ENCODE assay signal across 19 cellular contexts in the genomic region with DNA sequence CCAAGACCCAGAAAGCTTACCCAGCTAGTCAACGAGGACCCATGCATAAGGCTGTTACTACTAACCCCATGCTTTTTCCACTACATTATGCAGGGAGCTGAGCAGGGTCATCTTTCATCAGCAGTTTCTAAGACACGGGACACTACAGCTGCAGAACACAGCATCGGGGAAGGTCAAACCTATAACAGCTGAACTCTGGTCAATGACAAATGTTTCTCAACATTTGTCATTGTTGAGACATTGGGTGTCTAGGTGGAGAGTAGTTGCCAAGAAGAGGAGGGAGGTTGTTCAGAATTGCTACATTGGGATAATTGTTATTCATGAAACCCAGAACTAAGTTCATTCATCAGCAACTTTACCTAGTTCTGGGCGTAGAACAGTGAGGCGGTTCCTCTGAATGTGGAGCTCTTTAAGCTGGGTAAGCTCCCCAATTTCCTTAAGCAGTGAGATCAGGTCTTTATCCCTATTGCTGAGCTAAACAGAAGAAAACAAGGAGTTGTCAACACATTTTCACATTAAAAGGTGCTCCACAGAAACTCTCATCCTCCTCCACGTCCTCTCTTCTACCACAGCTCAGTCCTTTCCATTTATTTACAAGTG.
DNase-seq lines count a peak whose midpoint lies in the region; ATAC-seq, FAIRE-seq and TF ChIP-seq lines count a peak whose summit lies in the region.
"Had no signal": no experiment of that assay in that cellular context is flagged by ENCODE, and none has a peak within 500 bp of the region (broad histone marks: within the 10 kb centered on the region; RNA-seq: fewer than 3 reads in every experiment).

No MANE protein-coding gene starts in this region.

- H3K4me3 Mint-ChIP-seq in nephron: peak overlapping the region in 1 of 3 experiments; percentile 20
- H3K4me3 Mint-ChIP-seq: CD14-positive monocyte; CD4-positive, alpha-beta memory T cell; IgD-negative memory B cell had no signal

- ATAC-seq in esophagus mucosa (peak; percentile 67), HepG2 (peak; percentile 43; the same call in 1 of the 3 replicates), omental fat pad (ENCODE audit: low FRiP score) (no peak)

- no peaks in the 10 kb centered on the region for H3K9me3 ChIP-seq in HepG2 (ENCODE audit: low read length)
- H3K9me3 ChIP-seq: BLaER1 had no signal

- no peak overlapping the region for H3K4me2 ChIP-seq in HepG2 (ENCODE audit: low read depth, low read length)
- H3K4me2 ChIP-seq: BLaER1 had no signal

- no peaks in the 10 kb centered on the region for H3K4me1 ChIP-seq in HepG2 (ENCODE audit: insufficient read depth, low read length)
- H3K4me1 ChIP-seq: BLaER1 had no signal

- H3K9me3 Mint-ChIP-seq in nephron: no peaks in the 10 kb centered on the region
- H3K9me3 Mint-ChIP-seq: CD14-positive monocyte; CD4-positive, alpha-beta memory T cell; IgD-negative memory B cell had no signal

- no peaks in the 10 kb centered on the region for H3K79me2 ChIP-seq in HepG2 (ENCODE audit: insufficient read depth, low read length)

- POLR2A ChIA-PET in HepG2 (lab: Yijun Ruan, JAX): no interaction called here

- CTCF ChIA-PET in HepG2 (lab: Yijun Ruan, JAX; ENCODE audit: low intra/inter-chr PET ratio, low total read pairs): no interaction called here

- no peak overlapping the region for H3K4me3 ChIP-seq in HepG2 (replicated peaks in 1 of 3; ENCODE audit: insufficient read depth in 1 of 3, low read depth in 2 of 3, low read length in 3 of 3)
- H3K4me3 ChIP-seq: BLaER1 had no signal

- no peak for TF ChIP-seq EP300 in HepG2 (IDR thresholded peaks at IDR 0.05; ENCODE audit: low read depth in 2 of 2, low read length in 2 of 2)
- TF ChIP-seq EP300 in HepG2 (CRISPR knock-in tag; IDR thresholded peaks at IDR 0.05; ENCODE audit: borderline replicate concordance): no peak

- in situ Hi-C loops in HepG2 (cut with HindIII; ENCODE audit: extremely low pct_ligation_motif_present, low pct_unique_long_range_greater_than_20kb): no loop called here

- no peak overlapping the region for H3K27ac ChIP-seq in HepG2 (ENCODE audit: extremely low read length, insufficient read depth, low read length)
- H3K27ac ChIP-seq: BLaER1, HL-60 had no signal

- H3K27ac Mint-ChIP-seq in nephron: peak overlapping the region; percentile 25 to 47 (median 34)
- H3K27ac Mint-ChIP-seq: CD14-positive monocyte; CD4-positive, alpha-beta memory T cell; IgD-negative memory B cell had no signal

- BruUV-seq in HepG2 (replicated peaks; lab: Mats Ljungman, UMichigan): no TSS peak

- TF ChIP-seq RAD21 in HepG2 (CRISPR knock-in tag; IDR thresholded peaks at IDR 0.05): no peak

- DNase-seq in LHCN-M2 (ENCODE audit: low read depth) (peak; percentile 21), HepG2 (ENCODE audit: low spot score) (no peak), dedifferentiated amniotic fluid mesenchymal stem cell (ENCODE audit: extremely low spot score) (no peak), omental fat pad (ENCODE audit: low spot score) (no peak), HuH-7.5 (ENCODE audit: low spot score) (no peak), middle frontal gyrus (ENCODE audit: extremely low spot score, low spot score) (no peak)
- DNase-seq: 8988T; CD4-positive, alpha-beta memory T cell; DMS153; DMS79 treated with DMSO at 0.1 percent for 48 hours; GF-D8; HCEC 1CT had no signal

- peaks cover 11% of the 10 kb centered on the region for H3K27me3 Mint-ChIP-seq in nephron (ENCODE audit: low read depth)

- H3K36me3 Mint-ChIP-seq in nephron (ENCODE audit: low read depth): no peaks in the 10 kb centered on the region
- H3K36me3 Mint-ChIP-seq: CD14-positive monocyte; CD4-positive, alpha-beta memory T cell; IgD-negative memory B cell had no signal

- intact Hi-C loops in HepG2 (cut with micrococcal nuclease; ENCODE audit: unreplicated experiment): no loop called here

- WGBS in HepG2 (ENCODE audit: low lambda C conversion rate): 14% methylated on average over 4 of the region's 6 CpGs

- H4K20me1 ChIP-seq in HepG2 (ENCODE audit: insufficient read depth, low read length): no peaks in the 10 kb centered on the region
- H4K20me1 ChIP-seq: BLaER1 had no signal

- no peak overlapping the region for H3K9ac ChIP-seq in HepG2 (ENCODE audit: insufficient read depth, low read depth, low read length)
- H3K9ac ChIP-seq: BLaER1 had no signal

- FAIRE-seq in HepG2 (lab: Jason Lieb, UNC): no peak
- FAIRE-seq: H54 had no signal

- TF ChIP-seq POLR2A in HepG2 (IDR thresholded peaks at IDR 0.05; ENCODE audit: insufficient read depth in 1 of 2, low read depth in 2 of 2, low read length in 2 of 2): no peak

- H3K36me3 ChIP-seq in HepG2 (replicated peaks in 1 of 2; ENCODE audit: control insufficient read depth in 1 of 2, insufficient read depth in 2 of 2, low read length in 2 of 2): no peaks in the 10 kb centered on the region
- H3K36me3 ChIP-seq: BLaER1 had no signal

- peaks cover 36% of the 10 kb centered on the region for H3K4me1 Mint-ChIP-seq in nephron
- H3K4me1 Mint-ChIP-seq: IgD-negative memory B cell had no signal

- no peak overlapping the region for H2AFZ ChIP-seq in HepG2 (ENCODE audit: low read length)

- peaks cover 0 to 5% of the 10 kb centered on the region in 2 experiments; a peak in 2 of 5 replicates for H3K27me3 ChIP-seq in HepG2 (ENCODE audit: control insufficient read depth in 1 of 2, insufficient read depth in 2 of 2, low read length in 2 of 2)
- H3K27me3 ChIP-seq: BLaER1 had no signal

- TF ChIP-seq CTCF in HepG2 (CRISPR knock-in tag; IDR thresholded peaks at IDR 0.05): no peak
- TF ChIP-seq CTCF in nephron (IDR thresholded peaks at IDR 0.05; ENCODE audit: unreplicated experiment in 3 of 3): no peak
- TF ChIP-seq CTCF in omental fat pad (IDR thresholded peaks at IDR 0.05): no peak

TF ChIP-seq in HepG2, 621 proteins besides CTCF, POLR2A, EP300 and RAD21:
- TF ChIP-seq GABPA (IDR thresholded peaks at IDR 0.05; ENCODE audit: low read depth, low read length) (no peak), GABPA (CRISPR knock-in tag; IDR thresholded peaks at IDR 0.05; ENCODE audit: low read depth) (no peak), CEBPB (IDR thresholded peaks at IDR 0.05; ENCODE audit: borderline replicate concordance, low read depth, low read length) (peak; percentile 69; the same call in 1 of the 2 replicates)
